In the genomic region with DNA sequence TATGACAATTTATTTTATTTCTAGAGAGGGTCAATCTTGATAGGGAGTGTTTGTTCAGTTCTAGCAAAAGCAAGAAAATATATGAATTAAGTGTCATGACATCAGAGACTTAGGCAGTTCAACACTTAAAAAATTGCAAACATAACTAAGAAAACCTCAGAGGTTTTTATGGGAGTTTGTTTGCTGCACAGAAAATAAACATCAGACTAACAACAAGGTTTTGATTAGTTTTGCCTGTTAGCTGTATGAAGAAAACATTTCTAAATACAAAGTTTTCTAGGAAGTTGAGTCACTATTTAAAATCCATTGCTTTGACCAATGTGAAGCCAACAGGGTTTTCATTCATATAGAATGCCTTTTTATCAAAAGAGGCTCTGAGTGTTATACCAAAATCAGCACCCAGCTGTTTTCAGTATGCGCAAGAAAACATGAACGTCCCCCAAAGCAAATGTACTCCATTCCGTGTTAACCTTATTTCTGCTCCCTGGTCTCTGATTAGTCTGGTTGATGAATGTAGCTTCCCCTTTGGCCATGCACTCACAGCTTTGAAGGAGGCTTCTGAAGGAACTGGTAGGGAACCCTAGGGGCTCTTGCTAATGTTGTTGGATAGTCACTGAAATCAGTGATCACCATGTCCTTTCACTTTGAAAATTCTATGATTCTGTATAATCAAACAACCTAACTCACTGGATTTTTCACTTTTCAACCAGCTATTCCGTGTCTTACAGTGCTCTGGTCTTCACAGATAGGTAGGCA, we compare ENCODE assay signal across 10 cellular contexts.
DNase-seq lines count a peak whose midpoint lies in the region; TF ChIP-seq lines count a peak whose summit lies in the region.
"Had no signal": no experiment of that assay in that cellular context is flagged by ENCODE, and none has a peak within 500 bp of the region (broad histone marks: within the 10 kb centered on the region; RNA-seq: fewer than 3 reads in every experiment).

No MANE protein-coding gene starts in this region.

- H3K4me1 ChIP-seq in MM.1S (ENCODE audit: low read length), result no peaks in the 10 kb centered on the region

- no peak for DNase-seq in activated CD4-positive, alpha-beta T cell treated with anti-CD3 and anti-CD28 coated beads, Interleukin-2, amount 10 ng/mL, durations not matched to agents 7 days and 5 days
- DNase-seq in activated CD4-positive, alpha-beta T cell treated with anti-CD3 and anti-CD28 coated beads for 4 hours, result no peak
- DNase-seq in HFFc6 (no peak), MM.1S (no peak), midbrain (lab: John Stamatoyannopoulos, UW) (peak; percentile 2), iPS-NIHi7 (ENCODE audit: extremely low spot score) (no peak), GM19238 (ENCODE audit: insufficient read length, low spot score) (no peak)
- no peak for DNase-seq in activated CD4-positive, alpha-beta T cell treated with anti-CD3 and anti-CD28 coated beads, Interleukin-2, amount 50 U/mL, for 4 hours
- DNase-seq: glutamatergic neuron, T-helper 9 cell had no signal

- no peak overlapping the region for H3K9ac ChIP-seq in MM.1S (ENCODE audit: low read length)

- H3K79me2 ChIP-seq in MM.1S (ENCODE audit: low read length), result no peaks in the 10 kb centered on the region

- H3K9me3 ChIP-seq in MM.1S (replicated peaks; ENCODE audit: insufficient read depth, low read length), result no peaks in the 10 kb centered on the region

- no peaks in the 10 kb centered on the region for H3K9me3 Mint-ChIP-seq in activated CD4-positive, alpha-beta T cell treated with anti-CD3 and anti-CD28 coated beads, Interleukin-2, amount 10 ng/mL, durations not matched to agents 7 days and 5 days
- no peaks in the 10 kb centered on the region for H3K9me3 Mint-ChIP-seq in HFFc6

- no peak overlapping the region for H3K4me3 ChIP-seq in MM.1S (ENCODE audit: low read length)

- peak overlapping the region; percentile 79 for H3K27ac Mint-ChIP-seq in activated CD4-positive, alpha-beta T cell treated with anti-CD3 and anti-CD28 coated beads, Interleukin-2, amount 10 ng/mL, durations not matched to agents 7 days and 5 days
- H3K27ac Mint-ChIP-seq in HFFc6, result no peak overlapping the region

- H3K9me2 ChIP-seq in MM.1S (replicated peaks; ENCODE audit: insufficient read depth, low read length), result no peaks in the 10 kb centered on the region

- no peak overlapping the region for H2AFZ ChIP-seq in MM.1S (ENCODE audit: low read length)

- H3K4me2 ChIP-seq in MM.1S (ENCODE audit: low read depth, low read length), result peak overlapping the region; percentile 65

- H3K36me3 Mint-ChIP-seq in activated CD4-positive, alpha-beta T cell treated with anti-CD3 and anti-CD28 coated beads, Interleukin-2, amount 10 ng/mL, durations not matched to agents 7 days and 5 days (ENCODE audit: low read depth), result no peaks in the 10 kb centered on the region
- no peaks in the 10 kb centered on the region for H3K36me3 Mint-ChIP-seq in HFFc6 (ENCODE audit: low read depth)

- peaks cover 7% of the 10 kb centered on the region for H3K27me3 Mint-ChIP-seq in activated CD4-positive, alpha-beta T cell treated with anti-CD3 and anti-CD28 coated beads, Interleukin-2, amount 10 ng/mL, durations not matched to agents 7 days and 5 days
- H3K27me3 Mint-ChIP-seq in HFFc6 (ENCODE audit: insufficient read depth), result no peaks in the 10 kb centered on the region; the same call in 1 of the 2 replicates

- H3K36me3 ChIP-seq in MM.1S (replicated peaks; ENCODE audit: insufficient read depth, low read length), result no peaks in the 10 kb centered on the region

- no peaks in the 10 kb centered on the region for H4K20me1 ChIP-seq in MM.1S (ENCODE audit: insufficient read depth, low read length)

- H3K4me3 Mint-ChIP-seq in activated CD4-positive, alpha-beta T cell treated with anti-CD3 and anti-CD28 coated beads, Interleukin-2, amount 10 ng/mL, durations not matched to agents 7 days and 5 days, result no peak overlapping the region
- H3K4me3 Mint-ChIP-seq in HFFc6, result peak overlapping the region; percentile 45

- no peaks in the 10 kb centered on the region for H3F3A ChIP-seq in MM.1S (ENCODE audit: insufficient read depth, low read length)

- no peak overlapping the region for H3K27ac ChIP-seq in MM.1S (ENCODE audit: low read length)

- TF ChIP-seq CTCF in HFFc6 (IDR thresholded peaks at IDR 0.05) (no peak), MM.1S (IDR thresholded peaks at IDR 0.05; ENCODE audit: low read length) (no peak)

- H3K4me1 Mint-ChIP-seq in activated CD4-positive, alpha-beta T cell treated with anti-CD3 and anti-CD28 coated beads, Interleukin-2, amount 10 ng/mL, durations not matched to agents 7 days and 5 days, result peaks cover 19% of the 10 kb centered on the region
- H3K4me1 Mint-ChIP-seq in HFFc6 (ENCODE audit: low read depth), result peaks cover 24% of the 10 kb centered on the region

- H3K27me3 ChIP-seq in MM.1S (replicated peaks; ENCODE audit: insufficient read depth, low read length), result no peaks in the 10 kb centered on the region

- CTCF ChIA-PET in activated CD4-positive, alpha-beta T cell treated with anti-CD3 and anti-CD28 coated beads, Interleukin-2, amount 10 ng/mL, durations not matched to agents 7 days and 5 days (lab: Charles Lee), result interaction anchor here (1.0 to 1.4 kb wide), 2 partner anchors 85 to 91 kb away, joined by 3 read pairs; no protein-coding TSS in a partner anchor

- POLR2A ChIA-PET in activated CD4-positive, alpha-beta T cell treated with anti-CD3 and anti-CD28 coated beads, Interleukin-2, amount 10 ng/mL, durations not matched to agents 7 days and 5 days (lab: Charles Lee), result interaction anchor here (0.6 kb wide), 2 partner anchors 25 to 82 kb away, joined by 3 read pairs; no protein-coding TSS in a partner anchor
